In the genomic region with DNA sequence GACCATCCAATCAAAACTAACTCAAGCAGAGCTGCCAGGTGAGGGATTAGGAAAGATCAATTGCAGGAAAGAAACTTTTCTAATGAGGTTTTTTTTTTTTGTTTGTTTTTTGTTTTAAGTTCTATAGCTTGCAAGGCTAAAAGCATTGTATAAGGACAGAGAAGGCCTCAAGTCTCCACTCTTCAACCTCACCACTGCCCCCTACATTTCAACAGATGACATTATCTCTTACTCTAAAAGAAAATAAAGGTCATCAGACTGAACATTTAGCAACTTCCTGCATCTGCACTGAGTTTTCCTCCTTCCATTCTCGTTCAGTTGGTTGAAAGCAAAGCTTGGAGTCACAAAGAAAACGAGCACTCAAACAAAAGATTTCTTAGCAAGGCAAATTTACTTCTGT, we compare ENCODE assay signal across 10 cellular contexts. TPM values are rescaled to one million over a fixed set of nuclear protein-coding genes. Genes with fewer than 3 reads are reported as not detected.
DNase-seq lines count a peak whose midpoint lies in the region; ATAC-seq and TF ChIP-seq lines count a peak whose summit lies in the region.
"Had no signal": no experiment of that assay in that cellular context is flagged by ENCODE, and none has a peak within 500 bp of the region (broad histone marks: within the 10 kb centered on the region; RNA-seq: fewer than 3 reads in every experiment).

No MANE protein-coding gene starts in this region.

- no peaks in the 10 kb centered on the region for H3K36me3 Mint-ChIP-seq in T-cell

- H3K4me3 Mint-ChIP-seq in T-cell = no peak overlapping the region
- H3K4me3 Mint-ChIP-seq: B cell had no signal

- H3K4me2 ChIP-seq in OCI-LY7 (ENCODE audit: low read length) = no peak overlapping the region

- no peaks in the 10 kb centered on the region for H3K4me1 Mint-ChIP-seq in T-cell
- H3K4me1 Mint-ChIP-seq: B cell had no signal

- H3K9me3 ChIP-seq in OCI-LY7 (ENCODE audit: low read length) = no peaks in the 10 kb centered on the region

- TF ChIP-seq CTCF in AG10803 (conservative IDR thresholded peaks at IDR 0.05; ENCODE audit: low read length) = peak; percentile 17; the same call in 1 of the 2 replicates
- TF ChIP-seq CTCF in GM13976 (IDR thresholded peaks at IDR 0.05; ENCODE audit: borderline replicate concordance, control extremely low read depth, extremely low read depth, insufficient read depth, missing control alignments) = no peak
- peak; percentile 71 for TF ChIP-seq CTCF in OCI-LY7 (conservative IDR thresholded peaks at IDR 0.05; ENCODE audit: low read length)
- TF ChIP-seq CTCF in fibroblast of mammary gland (conservative IDR thresholded peaks at IDR 0.05; ENCODE audit: control insufficient read depth, insufficient read depth, low read depth, low read length) = peak; percentile 32

- in situ Hi-C loops in GM13976 (cut with MboI; ENCODE audit: low sequenced_read_pairs, unreplicated experiment) = no loop called here

- intact Hi-C loops in OCI-LY7 (cut with micrococcal nuclease; ENCODE audit: unreplicated experiment) = loop anchor here (10.0 kb wide), 1 partner anchor 483 kb away; no protein-coding TSS in a partner anchor
- intact Hi-C loops in Right ventricle myocardium inferior (cut with DNase I) = loop anchor here (10.0 kb wide), 1 partner anchor 1103 kb away; no protein-coding TSS in a partner anchor

- no peaks in the 10 kb centered on the region for H4K20me1 ChIP-seq in OCI-LY7 (ENCODE audit: insufficient read depth, low read length)

- peak; percentile 15 for DNase-seq in AG10803 (ENCODE audit: low read depth)
- peak; percentile 36 for DNase-seq in GM13976 (ENCODE audit: low spot score)
- peak; percentile 29 for DNase-seq in OCI-LY7 (ENCODE audit: low spot score)
- peak; percentile 42 for DNase-seq in fibroblast of mammary gland (ENCODE audit: low read depth)
- DNase-seq in Right ventricle myocardium inferior (ENCODE audit: missing footprints) = no peak
- no peak for DNase-seq in T-cell
- DNase-seq: foreskin melanocyte had no signal

- peaks cover 27 to 36% of the 10 kb centered on the region in 2 donors for H3K27me3 Mint-ChIP-seq in T-cell

- no peak for ATAC-seq in HG02973 (IDR thresholded peaks at IDR 0.05; ENCODE audit: unreplicated experiment)
- ATAC-seq in Right ventricle myocardium inferior = no peak
- no peak for ATAC-seq in GM19351 (IDR thresholded peaks at IDR 0.05; ENCODE audit: unreplicated experiment)
- no peak for ATAC-seq in T-cell (replicated peaks in 1 of 4)

- no peaks in the 10 kb centered on the region for H3K36me3 ChIP-seq in OCI-LY7 (ENCODE audit: insufficient read depth, low read length)

- no peak overlapping the region for H2AFZ ChIP-seq in OCI-LY7 (ENCODE audit: low read length)

- no peak overlapping the region for H3K27ac ChIP-seq in OCI-LY7 (ENCODE audit: low read depth, low read length, poor library complexity, severe bottlenecking)

- H3K4me3 ChIP-seq in AG10803 (ENCODE audit: low read length) (no peak overlapping the region), OCI-LY7 (ENCODE audit: low read depth, low read length, poor library complexity, severe bottlenecking) (no peak overlapping the region), fibroblast of mammary gland (ENCODE audit: control insufficient read depth, low read depth, low read length) (no peak overlapping the region)

- H3K9me3 Mint-ChIP-seq in T-cell = no peaks in the 10 kb centered on the region

- CTCF ChIA-PET in OCI-LY7 (lab: Charles Lee; ENCODE audit: unreplicated experiment) = no interaction called here
- CTCF ChIA-PET in T-cell (lab: Charles Lee) = no interaction called here

- no TSS peak for BruUV-seq in OCI-LY7 (replicated peaks; lab: Mats Ljungman, UMichigan)

- H3K27ac Mint-ChIP-seq in T-cell = no peak overlapping the region
- H3K27ac Mint-ChIP-seq: B cell had no signal

- H3K4me1 ChIP-seq in OCI-LY7 (ENCODE audit: insufficient read depth, low read length, poor library complexity, severe bottlenecking) = no peaks in the 10 kb centered on the region

- POLR2A ChIA-PET in OCI-LY7 (lab: Charles Lee) = interaction anchor here (0.7 kb wide), 1 partner anchor 11 kb away, joined by 5 read pairs; no protein-coding TSS in a partner anchor
- POLR2A ChIA-PET in T-cell (lab: Charles Lee) = no interaction called here

- H3K79me2 ChIP-seq in OCI-LY7 (ENCODE audit: insufficient read depth, low read depth, low read length) = no peaks in the 10 kb centered on the region

- no peaks in the 10 kb centered on the region for H3K9me2 ChIP-seq in OCI-LY7 (ENCODE audit: insufficient read depth, low read length)

RNA-seq across cellular contexts. Expression of gene EXOC4, which starts 45.2 kb away (rescaled TPM):
- total RNA-seq in OCI-LY7 (2014; rRNA removed; shearing (Covaris generic)) = 75.1 and 83.4 TPM in 2 replicates
- 93.2 and 98.8 TPM in 2 replicates for total RNA-seq in OCI-LY7 (2022)
- total RNA-seq in Right ventricle myocardium inferior = 36.8 TPM
- total RNA-seq in T-cell = 100 to 1,000 TPM in 2 of 5 donors, 10 to 100 TPM in 3; 58.2 to 108 (median 64.8) TPM

Comparison
In these comparisons a context has a peak if more than half of its experiments do, and no peak if none do; other contexts are left out.
1. DNase-seq: peak in AG10803 (single experiment), GM13976 (single experiment), OCI-LY7 (single experiment) and fibroblast of mammary gland (single experiment); none in Right ventricle myocardium inferior (single experiment) and T-cell (0 of 34).